8 cellular contexts compared by ENCODE assay signal in genomic region chr2:54360055-54360792, GRCh38.
DNase-seq lines count a peak whose midpoint lies in the region; ATAC-seq, FAIRE-seq and TF ChIP-seq lines count a peak whose summit lies in the region.
"Had no signal": no experiment of that assay in that cellular context is flagged by ENCODE, and none has a peak within 500 bp of the region (broad histone marks: within the 10 kb centered on the region; RNA-seq: fewer than 3 reads in every experiment).

No MANE protein-coding gene starts in this region.

- H3K9ac ChIP-seq in mesenchymal stem cell (ENCODE audit: low read length): peak overlapping the region; percentile 70

- POLR2A ChIA-PET in activated CD4-positive, alpha-beta T cell treated with anti-CD3 and anti-CD28 coated beads for 36 hours (lab: Charles Lee): no interaction called here

- H3K27ac Mint-ChIP-seq in activated CD4-positive, alpha-beta T cell treated with anti-CD3 and anti-CD28 coated beads for 36 hours: no peak overlapping the region

- TF ChIP-seq POLR2A in upper lobe of left lung (IDR thresholded peaks at IDR 0.05): no peak

- no peak overlapping the region for H4K8ac ChIP-seq in mesenchymal stem cell (ENCODE audit: low read length)

- no peak overlapping the region for H3K4me3 Mint-ChIP-seq in activated CD4-positive, alpha-beta T cell treated with anti-CD3 and anti-CD28 coated beads for 36 hours

- H3K4ac ChIP-seq in mesenchymal stem cell (ENCODE audit: low read depth in 1 of 2, low read length in 2 of 2): no peak overlapping the region

- no peaks in the 10 kb centered on the region for H3K4me1 ChIP-seq in mesenchymal stem cell (ENCODE audit: control insufficient read depth, insufficient read depth, low read depth, low read length)
- H3K4me1 ChIP-seq in upper lobe of left lung: peaks cover 0 to 8% (median 6%) of the 10 kb centered on the region in 4 donors

- peaks cover 4% of the 10 kb centered on the region for H3K9me3 ChIP-seq in mesenchymal stem cell (ENCODE audit: control insufficient read depth, low read length)
- no peaks in the 10 kb centered on the region for H3K9me3 ChIP-seq in upper lobe of left lung

- no peak for TF ChIP-seq CTCF in upper lobe of left lung (IDR thresholded peaks at IDR 0.05)

- H2BK5ac ChIP-seq in mesenchymal stem cell (ENCODE audit: low read depth, low read length, poor library complexity, severe bottlenecking): no peak overlapping the region

- H2BK12ac ChIP-seq in mesenchymal stem cell (ENCODE audit: low read length in 2 of 2): peak overlapping the region in 1 of 2 experiments; percentile 56

- H3K23ac ChIP-seq in mesenchymal stem cell (ENCODE audit: low read length in 2 of 2): no peak overlapping the region

- peaks cover 29% of the 10 kb centered on the region for H3K27me3 Mint-ChIP-seq in activated CD4-positive, alpha-beta T cell treated with anti-CD3 and anti-CD28 coated beads for 36 hours

- H3K36me3 Mint-ChIP-seq in activated CD4-positive, alpha-beta T cell treated with anti-CD3 and anti-CD28 coated beads for 36 hours (ENCODE audit: low read depth): no peaks in the 10 kb centered on the region

- no peak overlapping the region for H3K18ac ChIP-seq in mesenchymal stem cell (ENCODE audit: low read depth in 1 of 2, low read length in 2 of 2)

- no peak overlapping the region for H2AK5ac ChIP-seq in mesenchymal stem cell (ENCODE audit: low read length, severe bottlenecking)

- no peak for TF ChIP-seq EP300 in upper lobe of left lung (IDR thresholded peaks at IDR 0.05)

- no peak overlapping the region for H2BK120ac ChIP-seq in mesenchymal stem cell (ENCODE audit: low read depth, low read length)

- peak overlapping the region in 1 of 2 experiments; percentile 55 for H3K4me3 ChIP-seq in mesenchymal stem cell (ENCODE audit: insufficient read depth in 1 of 2, low read depth in 1 of 2, low read length in 2 of 2)
- peak overlapping the region in 1 of 4 donors; percentile 8 for H3K4me3 ChIP-seq in upper lobe of left lung

- intact Hi-C loops in activated CD4-positive, alpha-beta T cell treated with anti-CD3 and anti-CD28 coated beads for 36 hours (cut with DNase I, micrococcal nuclease): no loop called here

- H3K36me3 ChIP-seq in mesenchymal stem cell (ENCODE audit: control insufficient read depth in 1 of 2, insufficient read depth in 2 of 2, low read depth in 1 of 2, low read length in 2 of 2): no peaks in the 10 kb centered on the region
- no peaks in the 10 kb centered on the region for H3K36me3 ChIP-seq in upper lobe of left lung

- peak overlapping the region; percentile 10 for H3K4me2 ChIP-seq in mesenchymal stem cell (ENCODE audit: low read length, poor library complexity, severe bottlenecking)

- 32% methylated on average over 8 of the region's 8 CpGs for WGBS in mesenchymal stem cell
- 24 to 34% methylated on average over 8 of the region's 8 CpGs for WGBS in upper lobe of left lung, 2 donors

- DNase-seq in NCI-H2227 treated with DMSO at 0.1 percent for 48 hours (lab: John Stamatoyannopoulos, UW) (peak; percentile 22), mesenchymal stem cell (peak; percentile 47), upper lobe of left lung (no peak), GM19238 (ENCODE audit: insufficient read length, low spot score) (no peak)
- DNase-seq in activated CD4-positive, alpha-beta T cell treated with anti-CD3 and anti-CD28 coated beads for 36 hours: no peak
- DNase-seq: activated naive CD4-positive, alpha-beta T cell treated with Interleukin-2 at 50 U/mL for 16 hours had no signal

- FAIRE-seq in endometrium (lab: Jason Lieb, UNC): peak; percentile 48

- no peak overlapping the region for H4K91ac ChIP-seq in mesenchymal stem cell (ENCODE audit: low read length)

- peak; percentile 67 to 86 for ATAC-seq in upper lobe of left lung (ENCODE audit: low FRiP score in 2 of 2)
- ATAC-seq in HG03196 (IDR thresholded peaks at IDR 0.05; ENCODE audit: unreplicated experiment): no peak
- ATAC-seq in activated CD4-positive, alpha-beta T cell treated with anti-CD3 and anti-CD28 coated beads for 36 hours: no peak

- H2AFZ ChIP-seq in mesenchymal stem cell (ENCODE audit: low read depth, low read length): peak overlapping the region; percentile 37

- peaks cover 2% of the 10 kb centered on the region for H3K9me3 Mint-ChIP-seq in activated CD4-positive, alpha-beta T cell treated with anti-CD3 and anti-CD28 coated beads for 36 hours (ENCODE audit: low read depth)

- no peaks in the 10 kb centered on the region for H3K79me1 ChIP-seq in mesenchymal stem cell (replicated peaks; ENCODE audit: low read length, poor library complexity, severe bottlenecking)

- CTCF ChIA-PET in activated CD4-positive, alpha-beta T cell treated with anti-CD3 and anti-CD28 coated beads for 36 hours (lab: Charles Lee): no interaction called here

- H3K14ac ChIP-seq in mesenchymal stem cell (ENCODE audit: low read length in 2 of 2): no peak overlapping the region

- no peaks in the 10 kb centered on the region for H3K27me3 ChIP-seq in mesenchymal stem cell (ENCODE audit: control insufficient read depth in 1 of 2, insufficient read depth in 1 of 2, low read length in 2 of 2)
- no peaks in the 10 kb centered on the region for H3K27me3 ChIP-seq in upper lobe of left lung

- H3K4me1 Mint-ChIP-seq in activated CD4-positive, alpha-beta T cell treated with anti-CD3 and anti-CD28 coated beads for 36 hours: no peaks in the 10 kb centered on the region

- H3K27ac ChIP-seq in mesenchymal stem cell (ENCODE audit: low read length, poor library complexity, severe bottlenecking) (no peak overlapping the region), upper lobe of left lung (peak overlapping the region; percentile 44 to 75 (median 53))

- no peak overlapping the region for H2BK15ac ChIP-seq in mesenchymal stem cell (ENCODE audit: low read depth, poor library complexity, severe bottlenecking)

Comparison
In these comparisons a context has a peak if more than half of its experiments do, and no peak if none do; other contexts are left out.
1. DNase-seq: peak in NCI-H2227 treated with DMSO at 0.1 percent for 48 hours (single experiment) and mesenchymal stem cell (single experiment); none in upper lobe of left lung (0 of 2), GM19238 (single experiment) and activated CD4-positive, alpha-beta T cell treated with anti-CD3 and anti-CD28 coated beads for 36 hours (single experiment).
2. ATAC-seq: peak in upper lobe of left lung (2 of 2); none in HG03196 (single experiment) and activated CD4-positive, alpha-beta T cell treated with anti-CD3 and anti-CD28 coated beads for 36 hours (single experiment).